In the genomic region with DNA sequence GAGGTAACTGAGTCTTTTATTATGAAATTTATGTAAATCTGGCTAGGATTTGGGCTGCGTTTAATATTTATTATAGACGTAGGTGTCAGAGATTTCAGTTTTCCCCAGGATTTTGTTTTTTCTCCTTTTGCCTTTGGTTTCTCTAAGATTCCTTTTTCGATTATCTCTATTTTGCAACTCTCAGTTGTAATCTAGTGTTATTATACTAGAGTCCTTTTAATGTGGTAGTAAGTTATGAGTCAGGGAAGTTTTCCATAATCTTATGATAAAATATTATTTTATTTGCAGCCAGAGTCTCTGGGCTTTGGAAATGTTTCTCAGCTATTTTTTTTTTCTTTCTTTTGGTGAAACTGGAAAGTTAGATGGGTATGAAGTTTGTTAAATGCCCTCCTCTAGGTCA, we compare ENCODE assay signal across 19 cellular contexts.
DNase-seq lines count a peak whose midpoint lies in the region; TF ChIP-seq lines count a peak whose summit lies in the region.
"Had no signal": no experiment of that assay in that cellular context is flagged by ENCODE, and none has a peak within 500 bp of the region (broad histone marks: within the 10 kb centered on the region; RNA-seq: fewer than 3 reads in every experiment).

No MANE protein-coding gene starts in this region.

- H4K20me1 ChIP-seq in smooth muscle cell (ENCODE audit: low read depth) = no peaks in the 10 kb centered on the region
- H4K20me1 ChIP-seq: BLaER1 treated with 17β-estradiol and CSF1 and Interleukin-3, amounts not matched to agents 10 nM and 100 nM had no signal

- H3F3A ChIP-seq in smooth muscle cell (ENCODE audit: low read depth) = no peaks in the 10 kb centered on the region

- H3K9ac ChIP-seq in SK-N-MC (ENCODE audit: insufficient read length) (no peak overlapping the region), smooth muscle cell (ENCODE audit: low read depth) (no peak overlapping the region)
- H3K9ac ChIP-seq: BLaER1 treated with 17β-estradiol and CSF1 and Interleukin-3, amounts not matched to agents 10 nM and 100 nM had no signal

- peak overlapping the region; percentile 64 for H3K27ac Mint-ChIP-seq in mesothelial cell of epicardium
- H3K27ac Mint-ChIP-seq in activated naive CD4-positive, alpha-beta T cell treated with anti-CD3 and anti-CD28 coated beads, Interleukin-2, amount 10 ng/mL, durations not matched to agents 7 days and 5 days = no peak overlapping the region
- H3K27ac Mint-ChIP-seq: B cell; CD4-positive, alpha-beta T cell; CD8-positive, alpha-beta T cell had no signal

- peak overlapping the region; percentile 60 for H3K27ac ChIP-seq in SK-N-MC
- H3K27ac ChIP-seq in smooth muscle cell (ENCODE audit: low read depth) = no peak overlapping the region
- H3K27ac ChIP-seq: 22Rv1; A549; BLaER1 treated with 17β-estradiol and CSF1 and Interleukin-3, amounts not matched to agents 10 nM and 100 nM; C4-2B had no signal

- no peaks in the 10 kb centered on the region for H3K36me3 Mint-ChIP-seq in mesothelial cell of epicardium
- H3K36me3 Mint-ChIP-seq in activated naive CD4-positive, alpha-beta T cell treated with anti-CD3 and anti-CD28 coated beads, Interleukin-2, amount 10 ng/mL, durations not matched to agents 7 days and 5 days = no peaks in the 10 kb centered on the region
- H3K36me3 Mint-ChIP-seq: CD8-positive, alpha-beta T cell had no signal

- H3K36me3 ChIP-seq in SK-N-MC (ENCODE audit: insufficient read depth, low read length) (no peaks in the 10 kb centered on the region), smooth muscle cell (ENCODE audit: low read depth) (no peaks in the 10 kb centered on the region)
- H3K36me3 ChIP-seq: BLaER1 treated with 17β-estradiol and CSF1 and Interleukin-3, amounts not matched to agents 10 nM and 100 nM had no signal

- H2AFZ ChIP-seq in smooth muscle cell (ENCODE audit: low read depth) = peak overlapping the region; percentile 7

- no peaks in the 10 kb centered on the region for H3K27me3 Mint-ChIP-seq in mesothelial cell of epicardium (ENCODE audit: low read depth)
- no peaks in the 10 kb centered on the region for H3K27me3 Mint-ChIP-seq in activated naive CD4-positive, alpha-beta T cell treated with anti-CD3 and anti-CD28 coated beads, Interleukin-2, amount 10 ng/mL, durations not matched to agents 7 days and 5 days
- H3K27me3 Mint-ChIP-seq: B cell; CD4-positive, alpha-beta T cell had no signal

- H3K4me2 ChIP-seq in smooth muscle cell = peak overlapping the region; percentile 56
- H3K4me2 ChIP-seq: A549; BLaER1 treated with 17β-estradiol and CSF1 and Interleukin-3, amounts not matched to agents 10 nM and 100 nM had no signal

- WGBS in smooth muscle cell (ENCODE audit: low lambda C conversion rate) = 46% methylated on average over 3 of the region's 3 CpGs

- no peak for DNase-seq in SK-N-MC (ENCODE audit: low read depth, low spot score)
- DNase-seq in amniotic epithelial cell (ENCODE audit: low read depth) = peak; percentile 54
- no peak for DNase-seq in mesothelial cell of epicardium (ENCODE audit: low spot score in 2 of 2, unreplicated experiment in 2 of 2)
- no peak for DNase-seq in smooth muscle cell (lab: John Stamatoyannopoulos, UW; ENCODE audit: unreplicated experiment)
- no peak for DNase-seq in activated naive CD4-positive, alpha-beta T cell (lab: John Stamatoyannopoulos, UW)
- DNase-seq in activated naive CD4-positive, alpha-beta T cell treated with anti-CD3 and anti-CD28 coated beads, Interleukin-2, amount 10 ng/mL, durations not matched to agents 7 days and 5 days = no peak
- no peak for DNase-seq in pons (ENCODE audit: low spot score)
- DNase-seq: AML-193; Caco-2; Calu3; CD4-positive, alpha-beta T cell; CD8-positive, alpha-beta T cell; DMS79 treated with DMSO at 0.1 percent for 48 hours; GF-D8 had no signal

- peaks cover 4% of the 10 kb centered on the region for H3K9me3 Mint-ChIP-seq in mesothelial cell of epicardium
- H3K9me3 Mint-ChIP-seq in activated naive CD4-positive, alpha-beta T cell treated with anti-CD3 and anti-CD28 coated beads, Interleukin-2, amount 10 ng/mL, durations not matched to agents 7 days and 5 days = peaks cover 7% of the 10 kb centered on the region

- peaks cover 33% of the 10 kb centered on the region for H3K4me1 Mint-ChIP-seq in mesothelial cell of epicardium
- no peaks in the 10 kb centered on the region for H3K4me1 Mint-ChIP-seq in activated naive CD4-positive, alpha-beta T cell treated with anti-CD3 and anti-CD28 coated beads, Interleukin-2, amount 10 ng/mL, durations not matched to agents 7 days and 5 days
- H3K4me1 Mint-ChIP-seq: B cell had no signal

- no peak overlapping the region for H3K4me3 Mint-ChIP-seq in mesothelial cell of epicardium
- no peak overlapping the region for H3K4me3 Mint-ChIP-seq in activated naive CD4-positive, alpha-beta T cell treated with anti-CD3 and anti-CD28 coated beads, Interleukin-2, amount 10 ng/mL, durations not matched to agents 7 days and 5 days
- H3K4me3 Mint-ChIP-seq: B cell; CD4-positive, alpha-beta T cell; CD8-positive, alpha-beta T cell had no signal

- no peaks in the 10 kb centered on the region for H3K79me2 ChIP-seq in smooth muscle cell (ENCODE audit: low read depth)

- TF ChIP-seq CTCF in mesothelial cell of epicardium (IDR thresholded peaks at IDR 0.05; ENCODE audit: unreplicated experiment) (no peak), smooth muscle cell (IDR thresholded peaks at IDR 0.05; ENCODE audit: borderline replicate concordance, insufficient read depth, poor library complexity, severe bottlenecking) (no peak)

- no peaks in the 10 kb centered on the region for H3K27me3 ChIP-seq in smooth muscle cell (ENCODE audit: low read depth)
- H3K27me3 ChIP-seq: BLaER1 treated with 17β-estradiol and CSF1 and Interleukin-3, amounts not matched to agents 10 nM and 100 nM had no signal

- CTCF ChIA-PET in activated naive CD4-positive, alpha-beta T cell treated with anti-CD3 and anti-CD28 coated beads, Interleukin-2, amount 10 ng/mL, durations not matched to agents 7 days and 5 days (lab: Charles Lee) = no interaction called here

- H3K4me3 ChIP-seq in SK-N-MC = no peak overlapping the region
- no peak overlapping the region for H3K4me3 ChIP-seq in smooth muscle cell
- H3K4me3 ChIP-seq: A549; BLaER1 treated with 17β-estradiol and CSF1 and Interleukin-3, amounts not matched to agents 10 nM and 100 nM had no signal

- H3K9me3 ChIP-seq in SK-N-MC (ENCODE audit: low read depth, low read length) = no peaks in the 10 kb centered on the region
- H3K9me3 ChIP-seq in smooth muscle cell (replicated peaks; ENCODE audit: low read depth) = no peaks in the 10 kb centered on the region
- H3K9me3 ChIP-seq: A549, Caco-2 had no signal

- peaks cover 10% of the 10 kb centered on the region for H3K4me1 ChIP-seq in smooth muscle cell (ENCODE audit: low read depth)
- H3K4me1 ChIP-seq: A549; BLaER1 treated with 17β-estradiol and CSF1 and Interleukin-3, amounts not matched to agents 10 nM and 100 nM; Caco-2 had no signal
